Comparison of ENCODE assay signal across 9 cellular contexts in genomic region chr22:23627401-23628055, GRCh38. TPM values are rescaled to one million over a fixed set of nuclear protein-coding genes. Genes with fewer than 3 reads are reported as not detected.
A peak's percentile ranks its signal among the peaks of the same experiment; 100 is the strongest.
DNase-seq lines count a peak whose midpoint lies in the region; TF ChIP-seq lines count a peak whose summit lies in the region.
"Not testable (repeated sequence)": the region's sequence is repeated elsewhere in the genome, so short reads cannot be mapped to it uniquely, and the experiment has no call there.
"Had no signal": no experiment of that assay in that cellular context is flagged by ENCODE, and none has a peak within 500 bp of the region (broad histone marks: within the 10 kb centered on the region; RNA-seq: fewer than 3 reads in every experiment).

No MANE protein-coding gene starts in this region.

- TF ChIP-seq CTCF in Loucy (conservative IDR thresholded peaks at IDR 0.05; ENCODE audit: low read length) (peak; percentile 69), spleen (IDR thresholded peaks at IDR 0.05 in 8 of 11, conservative IDR thresholded peaks at IDR 0.05 in 3 of 11) (peak in 7 of 11 experiments; percentile 31 to 49 (median 42)), thyroid gland (IDR thresholded peaks at IDR 0.05) (peak in 2 of 6 experiments; percentile 8 to 15)

- TF ChIP-seq POLR2A in spleen (IDR thresholded peaks at IDR 0.05); thyroid gland (IDR thresholded peaks at IDR 0.05): not testable (repeated sequence)

- peaks cover 3 to 15% (median 6%) of the 10 kb centered on the region in 3 donors for H3K36me3 Mint-ChIP-seq in immature natural killer cell

- H3K27me3 Mint-ChIP-seq in immature natural killer cell (ENCODE audit: low read depth in 3 of 3): not testable (repeated sequence)

- not testable (repeated sequence) for H3K4me3 ChIP-seq in Loucy (ENCODE audit: low read length, poor library complexity, severe bottlenecking); spleen; thyroid gland (replicated peaks in 1 of 3)

- not testable (repeated sequence) for H3F3A ChIP-seq in Loucy (ENCODE audit: low read depth)

- not testable (repeated sequence) for H3K27me3 ChIP-seq in Loucy (ENCODE audit: insufficient read depth, low read length, poor library complexity, severe bottlenecking); spleen (replicated peaks in 1 of 7); thyroid gland

- not testable (repeated sequence) for H3K4me1 Mint-ChIP-seq in immature natural killer cell

- not testable (repeated sequence) for H3K4me1 ChIP-seq in Loucy (ENCODE audit: insufficient read depth, low read length, poor library complexity, severe bottlenecking); spleen; thyroid gland

- intact Hi-C loops in spleen (cut with DNase I; ENCODE audit: low total_unique reads); thyroid gland (cut with DNase I): not testable (repeated sequence)

- not testable (repeated sequence) for H2AFZ ChIP-seq in Loucy (ENCODE audit: low read length)

- H3K4me3 Mint-ChIP-seq in immature natural killer cell: not testable (repeated sequence)

- H3K36me3 ChIP-seq in Loucy (ENCODE audit: insufficient read depth, low read length); thyroid gland: not testable (repeated sequence)
- peaks cover 0 to 52% (median 0%) of the 10 kb centered on the region in 6 donors for H3K36me3 ChIP-seq in spleen

- DNase-seq in ELF-1 (ENCODE audit: low read depth, low spot score): peak; percentile 58
- peak; percentile 11 for DNase-seq in SW480 (ENCODE audit: low spot score)
- peak; percentile 57 for DNase-seq in activated CD8-positive, alpha-beta memory T cell treated with anti-CD3 and anti-CD28 coated beads, Interleukin-2, amount 50 U/mL, for 4 hours
- peak; percentile 12 for DNase-seq in cerebellum (ENCODE audit: low spot score)
- peak; percentile 45 to 59 (median 50) for DNase-seq in immature natural killer cell
- DNase-seq in spleen: peak; percentile 82
- peak; percentile 15 to 23 for DNase-seq in thyroid gland

- H3K4me2 ChIP-seq in Loucy (ENCODE audit: low read depth, low read length, poor library complexity, severe bottlenecking): not testable (repeated sequence)

- H3K9me3 ChIP-seq in Loucy (ENCODE audit: insufficient read depth, low read depth, low read length); spleen; thyroid gland: not testable (repeated sequence)

- H3K27ac ChIP-seq in spleen, thyroid gland: not testable (repeated sequence)

- H3K79me2 ChIP-seq in Loucy (ENCODE audit: insufficient read depth, low read length): not testable (repeated sequence)

- not testable (repeated sequence) for H3K9ac ChIP-seq in Loucy (ENCODE audit: low read depth, low read length, poor library complexity, severe bottlenecking)

- H3K9me3 Mint-ChIP-seq in immature natural killer cell: not testable (repeated sequence)

- H3K9me2 ChIP-seq in Loucy (replicated peaks; ENCODE audit: low read depth, low read length): not testable (repeated sequence)

- H4K20me1 ChIP-seq in Loucy (ENCODE audit: insufficient read depth, low read length, poor library complexity, severe bottlenecking): not testable (repeated sequence)

- 47 to 81% (median 59%) methylated on average over 3 of the region's 3 CpGs for WGBS in spleen, 5 donors
- 56 to 68% methylated on average over 3 of the region's 3 CpGs for WGBS in thyroid gland, 2 donors

- peak overlapping the region in 3 of 6 donors; percentile 1 to 62 (median 11) for H3K27ac Mint-ChIP-seq in immature natural killer cell

RNA-seq across cellular contexts. Expression of gene DRICH1, which starts 4.6 kb away (rescaled TPM):
- total RNA-seq in cerebellum (2.5 TPM), spleen (1 to 10 TPM in 3 of 7 donors, under 1 TPM in 1, not detected in 3; 0.44 to 2.5 (median 2.2) TPM), thyroid gland (under 1 TPM in 1 of 4 donors, not detected in 3; 0.56 TPM)
- polyA plus RNA-seq in immature natural killer cell (not detected), spleen (1 to 10 TPM in 2 of 3 donors, under 1 TPM in 1; 0.29 to 2.2 (median 1.6) TPM)

RNA-seq across cellular contexts. Expression of gene IGLL1, which starts 47.4 kb away (rescaled TPM):
- total RNA-seq in cerebellum: not detected
- not detected for polyA plus RNA-seq in immature natural killer cell
- total RNA-seq in spleen: not detected
- under 1 TPM in 1 of 3 donors, not detected in 2; 0.26 TPM for polyA plus RNA-seq in spleen
- not detected for total RNA-seq in thyroid gland
- polyA plus RNA-seq: ovary had no signal

Comparison
In these comparisons a context has a peak if more than half of its experiments do, and no peak if none do; other contexts are left out.
1. DNase-seq: peak in every context shown above with its lines; median percentile 82 in spleen; 58 in ELF-1; 57 in activated CD8-positive, alpha-beta memory T cell treated with anti-CD3 and anti-CD28 coated beads, Interleukin-2, amount 50 U/mL, for 4 hours; 50 in immature natural killer cell; 19 in thyroid gland; 12 in cerebellum; 11 in SW480.